13 cellular contexts compared by ENCODE assay signal in the genomic region with DNA sequence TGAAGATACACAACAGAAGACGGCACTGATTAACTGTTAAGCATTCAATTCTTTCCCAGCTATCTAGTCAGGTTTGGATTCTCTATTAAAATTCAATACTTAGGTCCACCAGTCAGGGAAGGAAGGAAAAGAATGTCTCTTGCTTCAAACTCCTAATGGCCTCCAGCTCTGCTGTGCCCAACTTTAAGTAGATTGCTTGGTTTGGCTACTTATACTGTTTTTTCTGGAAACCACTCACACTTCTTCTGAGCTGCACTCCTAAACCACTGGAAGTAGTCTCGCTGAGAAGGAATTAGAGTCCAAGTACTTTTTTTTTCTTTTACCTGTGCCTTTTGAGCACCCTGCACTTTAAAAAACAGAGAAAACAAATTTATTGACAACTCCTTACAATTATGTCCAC. TPM values are rescaled to one million over a fixed set of nuclear protein-coding genes. Genes with fewer than 3 reads are reported as not detected.
A peak's percentile ranks its signal among the peaks of the same experiment; 100 is the strongest.
DNase-seq lines count a peak whose midpoint lies in the region; ATAC-seq, FAIRE-seq and TF ChIP-seq lines count a peak whose summit lies in the region.
"Had no signal": no experiment of that assay in that cellular context is flagged by ENCODE, and none has a peak within 500 bp of the region (broad histone marks: within the 10 kb centered on the region; RNA-seq: fewer than 3 reads in every experiment).

No MANE protein-coding gene starts in this region.

- H3K4me3 Mint-ChIP-seq in mesothelial cell of epicardium = peak overlapping the region; percentile 9

- H3K4me1 Mint-ChIP-seq in mesothelial cell of epicardium = peaks cover 48% of the 10 kb centered on the region

- H3K36me3 Mint-ChIP-seq in mesothelial cell of epicardium = peaks cover 11% of the 10 kb centered on the region

- TF ChIP-seq POLR2A in thyroid gland (IDR thresholded peaks at IDR 0.05) = no peak

- H3K36me3 ChIP-seq in thyroid gland (no peaks in the 10 kb centered on the region), pancreas (no peaks in the 10 kb centered on the region)

- WGBS in thyroid gland, 2 donors = 18% methylated on average over 2 of the region's 2 CpGs
- WGBS in pancreas, 2 donors = 80 to 84% methylated on average over 2 of the region's 2 CpGs

- H3K27me3 Mint-ChIP-seq in mesothelial cell of epicardium (ENCODE audit: low read depth) = no peaks in the 10 kb centered on the region
- H3K27me3 Mint-ChIP-seq: progenitor cell of endocrine pancreas had no signal

- ATAC-seq in pancreas (no peak), HG03469 (IDR thresholded peaks at IDR 0.05; ENCODE audit: unreplicated experiment) (no peak), HG02798 (IDR thresholded peaks at IDR 0.05; ENCODE audit: poor library complexity, unreplicated experiment) (no peak)

- H3K9me3 ChIP-seq in thyroid gland (no peaks in the 10 kb centered on the region), pancreas (no peaks in the 10 kb centered on the region)

- peak overlapping the region; percentile 91 for H3K27ac Mint-ChIP-seq in mesothelial cell of epicardium
- H3K27ac Mint-ChIP-seq: progenitor cell of endocrine pancreas had no signal

- no peak for FAIRE-seq in pancreas (lab: Jason Lieb, UNC)
- FAIRE-seq: colon, H1 had no signal

- H3K9me3 Mint-ChIP-seq in mesothelial cell of epicardium = peaks cover 28% of the 10 kb centered on the region

- H3K27me3 ChIP-seq in thyroid gland (no peaks in the 10 kb centered on the region), pancreas (no peaks in the 10 kb centered on the region)

- peak; percentile 63 for DNase-seq in LHCN-M2 (ENCODE audit: low read depth)
- peak; percentile 75 for DNase-seq in choroid plexus epithelial cell (ENCODE audit: low read depth)
- DNase-seq in mesothelial cell of epicardium (ENCODE audit: low spot score in 2 of 2, unreplicated experiment in 2 of 2) = no peak
- peak; percentile 10 to 18 for DNase-seq in thyroid gland
- no peak for DNase-seq in pancreas
- DNase-seq in NOMO-1 treated with DMSO at 0.1 percent for 48 hours (lab: John Stamatoyannopoulos, UW; ENCODE audit: unreplicated experiment) = no peak
- DNase-seq: activated T-cell treated with anti-CD3 and anti-CD28 coated beads, Interleukin-2, amount 50 U/mL, for 1 hour; MM.1S had no signal

- peak overlapping the region; percentile 75 to 93 (median 85) for H3K27ac ChIP-seq in thyroid gland
- H3K27ac ChIP-seq in pancreas = peak overlapping the region in 1 of 4 donors; percentile 2

- H3K4me3 ChIP-seq in choroid plexus epithelial cell (ENCODE audit: low read depth, low read length) = no peak overlapping the region
- H3K4me3 ChIP-seq in thyroid gland (replicated peaks in 1 of 3) = peak overlapping the region in 1 of 3 donors; percentile 1
- no peak overlapping the region for H3K4me3 ChIP-seq in pancreas

- TF ChIP-seq CTCF in choroid plexus epithelial cell (conservative IDR thresholded peaks at IDR 0.05; ENCODE audit: low read depth, low read length) (no peak), mesothelial cell of epicardium (IDR thresholded peaks at IDR 0.05; ENCODE audit: unreplicated experiment) (no peak), thyroid gland (IDR thresholded peaks at IDR 0.05) (no peak), pancreas (IDR thresholded peaks at IDR 0.05) (no peak)

- intact Hi-C loops in thyroid gland (cut with DNase I) = no loop called here
- intact Hi-C loops in pancreas (cut with DNase I) = no loop called here

- H3K4me1 ChIP-seq in thyroid gland = peaks cover 8 to 12% of the 10 kb centered on the region in 2 donors
- no peaks in the 10 kb centered on the region for H3K4me1 ChIP-seq in pancreas

RNA-seq across cellular contexts. Expression of a gene that starts 26.8 kb away (rescaled TPM):
- 808 and 986 TPM in 2 replicates for total RNA-seq in LHCN-M2 (2014; rRNA removed)
- polyA plus RNA-seq in LHCN-M2 (2012) = 1,193 TPM
- total RNA-seq in mesothelial cell of epicardium = 2,538 to 2,739 TPM (median 2,734 TPM) in 3 replicates
- total RNA-seq in thyroid gland = 100 to 1,000 TPM in 2 of 4 donors, 10 to 100 TPM in 2; 50.4 to 143 (median 88.4) TPM
- 100 to 1,000 TPM in 2 of 6 donors, 10 to 100 TPM in 4; 10.9 to 467 (median 43.0) TPM for total RNA-seq in pancreas
- 10 to 100 TPM; 12.5 to 18.5 TPM for polyA plus RNA-seq in pancreas

Comparison
In these comparisons a context has a peak if more than half of its experiments do, and no peak if none do; other contexts are left out.
1. DNase-seq: peak in LHCN-M2 (single experiment), choroid plexus epithelial cell (single experiment) and thyroid gland (2 of 2); none in mesothelial cell of epicardium (0 of 2), pancreas (0 of 6) and NOMO-1 treated with DMSO at 0.1 percent for 48 hours (single experiment).